ENCODE assay signal across 8 cellular contexts in genomic region chr6:15661815-15662245, GRCh38. TPM values are rescaled to one million over a fixed set of nuclear protein-coding genes. Genes with fewer than 3 reads are reported as not detected.
A peak's percentile ranks its signal among the peaks of the same experiment; 100 is the strongest.
DNase-seq lines count a peak whose midpoint lies in the region; ATAC-seq and TF ChIP-seq lines count a peak whose summit lies in the region.

No MANE protein-coding gene starts in this region.

- DNase-seq in GM03348 (ENCODE audit: low spot score) (peak; percentile 6), NCI-H748 (lab: John Stamatoyannopoulos, UW; ENCODE audit: unreplicated experiment) (peak; percentile 81), endodermal cell (no peak), nucleus accumbens (lab: John Stamatoyannopoulos, UW) (no peak), posterior vena cava (ENCODE audit: low spot score) (no peak)
- no peak for DNase-seq in activated CD8-positive, alpha-beta memory T cell treated with anti-CD3 and anti-CD28 coated beads, Interleukin-2, amount 50 U/mL, for 4 hours

- no peaks in the 10 kb centered on the region for H3K4me1 ChIP-seq in endodermal cell (ENCODE audit: control insufficient read depth, insufficient read depth, low read length)
- H3K4me1 ChIP-seq in neutrophil (ENCODE audit: control insufficient read depth in 1 of 2, insufficient read depth in 1 of 2, low read depth in 1 of 2, low read length in 1 of 2): peaks cover 14 to 15% of the 10 kb centered on the region in 2 experiments

- H3K9me3 Mint-ChIP-seq in endodermal cell: no peaks in the 10 kb centered on the region

- peaks cover 30% of the 10 kb centered on the region for H3K27me3 Mint-ChIP-seq in endodermal cell (ENCODE audit: insufficient read depth)

- H3K4me1 Mint-ChIP-seq in endodermal cell: peaks cover 9% of the 10 kb centered on the region

- H3K27ac ChIP-seq in endodermal cell (ENCODE audit: low read depth, low read length) (no peak overlapping the region), neutrophil (peak overlapping the region; percentile 82)

- H3K36me3 Mint-ChIP-seq in endodermal cell (ENCODE audit: low read depth): peaks cover 3% of the 10 kb centered on the region

- H3K9ac ChIP-seq in endodermal cell (ENCODE audit: extremely low read depth, low read length, poor library complexity, severe bottlenecking): peak overlapping the region; percentile 37

- 31 to 42% methylated on average over 14 to 16 of the region's 16 CpGs for WGBS in endodermal cell (ENCODE audit: insufficient coverage in 1 of 2, insufficient read length in 1 of 2), 2 experiments

- H3K9me3 ChIP-seq in endodermal cell (ENCODE audit: control insufficient read depth, low read length): no peaks in the 10 kb centered on the region
- H3K9me3 ChIP-seq in neutrophil: no peaks in the 10 kb centered on the region

- peaks cover 12% of the 10 kb centered on the region for H3K27me3 ChIP-seq in endodermal cell (ENCODE audit: control insufficient read depth, insufficient read depth, low read length, poor library complexity, severe bottlenecking)
- no peaks in the 10 kb centered on the region for H3K27me3 ChIP-seq in neutrophil

- peak overlapping the region; percentile 61 for H3K27ac Mint-ChIP-seq in endodermal cell

- intact Hi-C loops in posterior vena cava (cut with DNase I): no loop called here

- peak overlapping the region; percentile 73 for H3K4me3 Mint-ChIP-seq in endodermal cell

- no peak for ATAC-seq in GM21381 (IDR thresholded peaks at IDR 0.05; ENCODE audit: unreplicated experiment)

- peak overlapping the region; percentile 85 for H3K4me3 ChIP-seq in endodermal cell (ENCODE audit: low read length)
- peak overlapping the region; percentile 69 to 92 for H3K4me3 ChIP-seq in neutrophil (ENCODE audit: low read depth in 1 of 2, low read length in 1 of 2)

- H3K36me3 ChIP-seq in endodermal cell (ENCODE audit: control insufficient read depth, insufficient read depth, low read length): no peaks in the 10 kb centered on the region
- H3K36me3 ChIP-seq in neutrophil: no peaks in the 10 kb centered on the region

- TF ChIP-seq CTCF in endodermal cell (conservative IDR thresholded peaks at IDR 0.05): no peak
- no peak for TF ChIP-seq CTCF in neutrophil (IDR thresholded peaks at IDR 0.05)

RNA-seq across cellular contexts. Expression of gene DTNBP1, which starts 1.0 kb away (rescaled TPM):
- total RNA-seq in endodermal cell: 10 to 100 TPM; 14.1 to 31.4 TPM
- polyA plus RNA-seq in endodermal cell (2013, experiment 1 of 2): 18.1 TPM
- 20.9 TPM for polyA plus RNA-seq in endodermal cell (2013, experiment 2 of 2)
- 10 to 100 TPM; 15.8 to 22.3 TPM for total RNA-seq in posterior vena cava

Comparison
In these comparisons a context has a peak if more than half of its experiments do, and no peak if none do; other contexts are left out.
1. DNase-seq: peak in GM03348 (single experiment) and NCI-H748 (single experiment); none in endodermal cell (single experiment), nucleus accumbens (0 of 56), activated CD8-positive, alpha-beta memory T cell treated with anti-CD3 and anti-CD28 coated beads, Interleukin-2, amount 50 U/mL, for 4 hours (single experiment) and posterior vena cava (single experiment).